18 cellular contexts compared by ENCODE assay signal in genomic region chr18:61924550-61924949, GRCh38.
"Had no signal": no experiment of that assay in that cellular context is flagged by ENCODE, and none has a peak within 500 bp of the region (broad histone marks: within the 10 kb centered on the region; RNA-seq: fewer than 3 reads in every experiment).

No MANE protein-coding gene starts in this region.

- H3K27ac Mint-ChIP-seq: naive B cell, type B pancreatic cell had no signal

- H3K4me3 Mint-ChIP-seq: naive B cell, type B pancreatic cell had no signal

- H3K27me3 Mint-ChIP-seq: type B pancreatic cell had no signal

- DNase-seq: cortex of kidney; dorsolateral prefrontal cortex; effector CD8-positive, alpha-beta T cell; foreskin melanocyte; head of caudate nucleus; kidney; left cardiac atrium; left ventricle myocardium inferior; mesendoderm; naive B cell; psoas muscle; retina; right lobe of liver; stimulated activated CD4-positive, alpha-beta T cell treated with anti-CD3 and anti-CD28 coated beads, Interleukin-2, amount 100 ng/mL, for 24 hours; stimulated activated CD4-positive, alpha-beta T cell treated with anti-CD3 and anti-CD28 coated beads, Interleukin-4, amount 100 ng/mL, for 4 hours; stimulated activated naive CD4-positive, alpha-beta T cell; thyroid gland had no signal

- H3K4me1 Mint-ChIP-seq: naive B cell had no signal

- ATAC-seq: left cardiac atrium, psoas muscle, right lobe of liver had no signal
